Comparison of ENCODE assay signal across 18 cellular contexts in the genomic region with DNA sequence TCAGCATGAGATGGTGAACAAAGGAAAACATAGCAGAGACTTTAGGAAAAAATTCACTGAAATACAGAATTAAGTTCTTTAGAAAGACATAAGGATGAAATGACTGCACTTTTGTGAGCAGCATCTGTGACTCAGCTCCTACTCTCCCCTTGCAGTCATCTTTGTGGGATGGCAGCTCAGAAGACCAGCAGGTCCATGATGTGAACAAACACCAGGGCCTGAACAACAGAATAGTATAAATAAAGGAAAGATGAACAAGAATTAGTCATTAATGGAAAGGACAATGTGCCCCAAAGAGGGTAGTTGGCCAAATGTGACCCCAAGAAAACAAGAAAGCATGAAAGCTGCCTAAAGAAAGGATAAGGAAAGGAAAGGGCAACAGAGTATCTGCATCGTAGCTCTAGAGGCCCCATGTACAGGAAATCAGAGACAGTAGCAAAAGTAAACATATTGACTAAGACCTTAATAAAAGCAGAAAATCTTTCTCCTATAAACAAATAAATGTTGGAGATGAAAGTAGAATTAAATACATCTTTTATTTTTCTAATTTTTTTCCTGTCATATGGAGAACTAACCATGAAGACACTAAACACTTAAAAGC.
A peak's percentile ranks its signal among the peaks of the same experiment; 100 is the strongest.
DNase-seq lines count a peak whose midpoint lies in the region; ATAC-seq and TF ChIP-seq lines count a peak whose summit lies in the region.
"Had no signal": no experiment of that assay in that cellular context is flagged by ENCODE, and none has a peak within 500 bp of the region (broad histone marks: within the 10 kb centered on the region; RNA-seq: fewer than 3 reads in every experiment).

No MANE protein-coding gene starts in this region.

- H3K4me1 Mint-ChIP-seq in T-helper 17 cell = peaks cover 12% of the 10 kb centered on the region
- H3K4me1 Mint-ChIP-seq in stimulated activated naive CD8-positive, alpha-beta T cell treated with anti-CD3 and anti-CD28 coated beads, Interleukin-15, Interleukin-2, amounts not matched to agents 100 ng/mL and 50 ng/mL, for 24 hours (ENCODE audit: low read depth) = peaks cover 58% of the 10 kb centered on the region

- no peaks in the 10 kb centered on the region for H3K27me3 ChIP-seq in spleen (replicated peaks in 1 of 7)
- H3K27me3 ChIP-seq: cardiac muscle cell, heart left ventricle, thyroid gland had no signal

- no peak overlapping the region for H3K4me3 ChIP-seq in spleen
- H3K4me3 ChIP-seq: cardiac muscle cell, heart left ventricle, K562, PC-9, thyroid gland had no signal

- H3K36me3 Mint-ChIP-seq in T-helper 17 cell (ENCODE audit: low read depth) = no peaks in the 10 kb centered on the region
- H3K36me3 Mint-ChIP-seq in stimulated activated naive CD8-positive, alpha-beta T cell treated with anti-CD3 and anti-CD28 coated beads, Interleukin-15, Interleukin-2, amounts not matched to agents 100 ng/mL and 50 ng/mL, for 24 hours (ENCODE audit: low read depth) = peaks cover 43% of the 10 kb centered on the region
- H3K36me3 Mint-ChIP-seq: WTC11 had no signal

- WGBS in spleen, 5 donors = 74 to 88% (median 83%) methylated on average over 1 of the region's 1 CpG

- H3K9me3 Mint-ChIP-seq in stimulated activated naive CD8-positive, alpha-beta T cell treated with anti-CD3 and anti-CD28 coated beads, Interleukin-15, Interleukin-2, amounts not matched to agents 100 ng/mL and 50 ng/mL, for 24 hours = no peaks in the 10 kb centered on the region
- H3K9me3 Mint-ChIP-seq: WTC11 had no signal

- no peaks in the 10 kb centered on the region for H3K27me3 Mint-ChIP-seq in T-helper 17 cell
- H3K27me3 Mint-ChIP-seq in stimulated activated naive CD8-positive, alpha-beta T cell treated with anti-CD3 and anti-CD28 coated beads, Interleukin-15, Interleukin-2, amounts not matched to agents 100 ng/mL and 50 ng/mL, for 24 hours = no peaks in the 10 kb centered on the region
- H3K27me3 Mint-ChIP-seq: B cell had no signal

- intact Hi-C loops in spleen (cut with DNase I; ENCODE audit: low total_unique reads) = no loop called here

- peak overlapping the region; percentile 12 for H3K27ac Mint-ChIP-seq in T-helper 17 cell
- H3K27ac Mint-ChIP-seq in stimulated activated naive CD8-positive, alpha-beta T cell treated with anti-CD3 and anti-CD28 coated beads, Interleukin-15, Interleukin-2, amounts not matched to agents 100 ng/mL and 50 ng/mL, for 24 hours = peak overlapping the region; percentile 85
- H3K27ac Mint-ChIP-seq: B cell, WTC11 had no signal

- H3K9me3 ChIP-seq in T-helper 17 cell (ENCODE audit: control insufficient read depth, low read length, poor library complexity, severe bottlenecking) (no peaks in the 10 kb centered on the region), spleen (peaks cover 0 to 5% (median 2%) of the 10 kb centered on the region in 8 donors)
- H3K9me3 ChIP-seq: thyroid gland had no signal

- peaks cover 0 to 6% (median 0%) of the 10 kb centered on the region in 6 donors for H3K36me3 ChIP-seq in spleen
- H3K36me3 ChIP-seq: cardiac muscle cell, thyroid gland had no signal

- TF ChIP-seq POLR2A in spleen (IDR thresholded peaks at IDR 0.05) = no peak

- no peak overlapping the region for H3K4me3 Mint-ChIP-seq in T-helper 17 cell
- peak overlapping the region; percentile 20 for H3K4me3 Mint-ChIP-seq in stimulated activated naive CD8-positive, alpha-beta T cell treated with anti-CD3 and anti-CD28 coated beads, Interleukin-15, Interleukin-2, amounts not matched to agents 100 ng/mL and 50 ng/mL, for 24 hours
- H3K4me3 Mint-ChIP-seq: B cell, WTC11 had no signal

- H3K27ac ChIP-seq in spleen = no peak overlapping the region
- H3K27ac ChIP-seq: cardiac muscle cell, heart left ventricle, PC-9, thyroid gland had no signal

- peaks cover 0 to 14% (median 1%) of the 10 kb centered on the region in 6 donors for H3K4me1 ChIP-seq in spleen

- TF ChIP-seq CTCF in spleen (IDR thresholded peaks at IDR 0.05 in 8 of 11, conservative IDR thresholded peaks at IDR 0.05 in 3 of 11) = no peak

- DNase-seq in stimulated activated CD4-positive, alpha-beta T cell treated with anti-CD3 and anti-CD28 coated beads, Interleukin-15, amount 100 ng/mL, for 24 hours = peak; percentile 25
- no peak for DNase-seq in stimulated activated CD4-positive, alpha-beta T cell treated with anti-CD3 and anti-CD28 coated beads, Interleukin-4, amount 100 ng/mL, for 4 hours
- DNase-seq in T-helper 17 cell (no peak), dermis blood vessel endothelial cell (peak; percentile 5), NCI-H146 (lab: John Stamatoyannopoulos, UW) (no peak), ureter (ENCODE audit: low spot score) (no peak), spleen (no peak)
- DNase-seq: left cardiac atrium, NCI-H1694 treated with DMSO at 0.1 percent for 48 hours, PC-9, posterior cingulate gyrus, thyroid gland had no signal

- ATAC-seq in T-helper 17 cell = no peak
- ATAC-seq: heart left ventricle, K562, left cardiac atrium, WTC11 had no signal

Comparison
In these comparisons a context has a peak if more than half of its experiments do, and no peak if none do; other contexts are left out.
1. DNase-seq: peak in stimulated activated CD4-positive, alpha-beta T cell treated with anti-CD3 and anti-CD28 coated beads, Interleukin-15, amount 100 ng/mL, for 24 hours (single experiment) and dermis blood vessel endothelial cell (single experiment); none in stimulated activated CD4-positive, alpha-beta T cell treated with anti-CD3 and anti-CD28 coated beads, Interleukin-4, amount 100 ng/mL, for 4 hours (0 of 2), T-helper 17 cell (0 of 3), NCI-H146 (single experiment), ureter (single experiment) and spleen (single experiment).